9 cellular contexts compared by ENCODE assay signal in the genomic region with DNA sequence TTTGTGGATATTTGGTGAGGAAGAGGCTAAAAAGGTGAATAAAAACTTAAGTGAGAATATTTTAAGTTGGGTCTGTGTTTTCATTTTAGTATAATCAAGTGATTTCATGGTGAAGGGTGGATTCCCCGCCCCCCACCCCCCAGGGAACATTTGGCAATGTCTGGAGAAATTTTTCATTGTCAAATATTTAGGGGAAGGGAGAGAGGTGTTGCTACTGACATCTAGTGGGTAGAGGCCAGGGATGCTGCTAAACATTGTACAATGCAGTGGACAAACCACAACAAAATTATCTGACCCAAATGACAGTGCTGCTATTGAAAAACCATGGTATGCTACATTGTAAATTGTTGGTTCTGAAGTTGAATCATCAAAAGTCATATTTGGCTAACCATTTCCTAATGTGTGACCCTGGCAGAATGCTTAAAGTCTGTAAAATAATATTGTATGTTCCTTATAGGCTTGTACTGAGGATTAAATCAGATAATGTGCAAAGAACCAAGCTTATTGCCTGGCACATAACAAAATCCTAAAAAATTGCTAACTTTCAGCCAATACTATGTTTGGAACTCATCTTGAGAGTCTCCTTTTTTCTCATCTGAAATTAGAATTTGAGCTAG. TPM values are rescaled to one million over a fixed set of nuclear protein-coding genes. Genes with fewer than 3 reads are reported as not detected.
DNase-seq lines count a peak whose midpoint lies in the region; ATAC-seq, FAIRE-seq and TF ChIP-seq lines count a peak whose summit lies in the region.
"Had no signal": no experiment of that assay in that cellular context is flagged by ENCODE, and none has a peak within 500 bp of the region (broad histone marks: within the 10 kb centered on the region; RNA-seq: fewer than 3 reads in every experiment).

No MANE protein-coding gene starts in this region.

- H3K9ac ChIP-seq in HCT116 (ENCODE audit: low read length) (peak overlapping the region; percentile 44), HepG2 (ENCODE audit: insufficient read depth, low read depth, low read length) (no peak overlapping the region)

- H3K4me1 ChIP-seq in HCT116 (ENCODE audit: control insufficient read depth in 1 of 2, insufficient read depth in 2 of 2, low read length in 2 of 2) (peaks cover 36 to 52% of the 10 kb centered on the region in 2 experiments), HepG2 (ENCODE audit: insufficient read depth, low read length) (peaks cover 32% of the 10 kb centered on the region)

- no peak for TF ChIP-seq POLR2A in HCT116 (IDR thresholded peaks at IDR 0.05; ENCODE audit: borderline replicate concordance, extremely low read depth, insufficient read depth, insufficient read length)
- no peak for TF ChIP-seq POLR2A in HepG2 (IDR thresholded peaks at IDR 0.05; ENCODE audit: insufficient read depth in 1 of 2, low read depth in 2 of 2, low read length in 2 of 2)

- TF ChIP-seq RAD21 in HCT116 (IDR thresholded peaks at IDR 0.05; ENCODE audit: low read depth) (peak; percentile 55; the same call in 1 of the 2 replicates), HepG2 (CRISPR knock-in tag; IDR thresholded peaks at IDR 0.05) (no peak)

- RAD21 ChIA-PET in HCT116 (lab: Charles Lee; ENCODE audit: low non-redundant PET in 1 of 2, low total read pairs in 2 of 2, uncharacterized antibody in 2 of 2, unreplicated experiment in 2 of 2): no interaction called here

- peak overlapping the region; percentile 42 for H3K27ac Mint-ChIP-seq in CD4-positive, alpha-beta T cell

- no TSS peak for BruUV-seq in HCT116 (replicated peaks; lab: Mats Ljungman, UMichigan)
- BruUV-seq in HepG2 (replicated peaks; lab: Mats Ljungman, UMichigan): no TSS peak

- no peak for DNase-seq in CD4-positive, alpha-beta T cell
- DNase-seq in HCT116 (ENCODE audit: low read depth, low spot score): no peak
- no peak for DNase-seq in HepG2 (ENCODE audit: low spot score)
- DNase-seq in NCI-H1436 (lab: John Stamatoyannopoulos, UW): no peak
- no peak for DNase-seq in activated CD4-positive, alpha-beta T cell treated with anti-CD3 and anti-CD28 coated beads for 48 hours
- DNase-seq in DMS153 treated with DMSO at 0.1 percent for 48 hours (lab: John Stamatoyannopoulos, UW; ENCODE audit: unreplicated experiment): no peak

- TF ChIP-seq EP300 in HepG2 (IDR thresholded peaks at IDR 0.05; ENCODE audit: low read depth in 2 of 2, low read length in 2 of 2) (no peak), HepG2 (CRISPR knock-in tag; IDR thresholded peaks at IDR 0.05; ENCODE audit: borderline replicate concordance) (no peak)

- in situ Hi-C loops in HepG2 (cut with HindIII; ENCODE audit: extremely low pct_ligation_motif_present, low pct_unique_long_range_greater_than_20kb): no loop called here

- H2AFZ ChIP-seq in HCT116 (ENCODE audit: low read depth, low read length, poor library complexity, severe bottlenecking) (no peak overlapping the region), HepG2 (ENCODE audit: low read length) (no peak overlapping the region)

- CTCF ChIA-PET in CD4-positive, alpha-beta T cell (lab: Charles Lee): interaction anchor here (1.1 to 1.3 kb wide), 2 partner anchors 53 kb away, joined by 3 read pairs; a partner anchor contains a TSS
- CTCF ChIA-PET in HCT116 (lab: Charles Lee) (interaction anchor here (0.7 to 1.3 kb wide), 6 partner anchors 8 to 264 kb away, joined by 3 to 4 read pairs (median 3); no protein-coding TSS in a partner anchor), HepG2 (lab: Yijun Ruan, JAX; ENCODE audit: low intra/inter-chr PET ratio, low total read pairs) (no interaction called here)

- H3K79me2 ChIP-seq in HCT116 (ENCODE audit: insufficient read depth, low read length): peaks cover 87% of the 10 kb centered on the region
- H3K79me2 ChIP-seq in HepG2 (ENCODE audit: insufficient read depth, low read length): peaks cover 25% of the 10 kb centered on the region

- H3K27ac ChIP-seq in CD4-positive, alpha-beta T cell (ENCODE audit: low read depth, low read length): no peak overlapping the region
- H3K27ac ChIP-seq in HCT116 (ENCODE audit: low read depth, low read length) (peak overlapping the region; percentile 36; the same call in 1 of the 2 replicates), HepG2 (ENCODE audit: extremely low read length, insufficient read depth, low read length) (no peak overlapping the region)

- H3K4me3 ChIP-seq in HCT116 (replicated peaks in 1 of 2; ENCODE audit: low read depth in 1 of 2, low read length in 2 of 2): no peak overlapping the region; a peak in 1 of 4 replicates
- H3K4me3 ChIP-seq in WI38 (ENCODE audit: low read depth, low read length): no peak overlapping the region
- H3K4me3 ChIP-seq in HepG2 (replicated peaks in 1 of 3; ENCODE audit: insufficient read depth in 1 of 3, low read depth in 2 of 3, low read length in 3 of 3): no peak overlapping the region

- peaks cover 13 to 22% of the 10 kb centered on the region in 2 experiments; a peak in 3 of 4 replicates for H3K36me3 ChIP-seq in HCT116 (ENCODE audit: control insufficient read depth in 1 of 2, insufficient read depth in 2 of 2, low read length in 2 of 2)
- H3K36me3 ChIP-seq in HepG2 (replicated peaks in 1 of 2; ENCODE audit: control insufficient read depth in 1 of 2, insufficient read depth in 2 of 2, low read length in 2 of 2): peaks cover 7 to 29% of the 10 kb centered on the region in 2 experiments

- WGBS in HepG2 (ENCODE audit: low lambda C conversion rate): 96% methylated on average over 1 of the region's 1 CpG

- peaks cover 43% of the 10 kb centered on the region for H3K4me1 Mint-ChIP-seq in CD4-positive, alpha-beta T cell (ENCODE audit: low read depth)

- TF ChIP-seq CTCF in CD4-positive, alpha-beta T cell (IDR thresholded peaks at IDR 0.05): peak; percentile 27
- peak; percentile 39 to 67 (median 67); a peak in 5 of 6 replicates for TF ChIP-seq CTCF in HCT116 (IDR thresholded peaks at IDR 0.05 in 2 of 3, conservative IDR thresholded peaks at IDR 0.05 in 1 of 3; ENCODE audit: borderline replicate concordance in 1 of 3, insufficient read depth in 1 of 3, low read depth in 2 of 3, low read length in 2 of 3)
- TF ChIP-seq CTCF in WI38 (IDR thresholded peaks at IDR 0.05; ENCODE audit: low read depth, low read length): peak; percentile 47
- TF ChIP-seq CTCF in HepG2 (CRISPR knock-in tag; IDR thresholded peaks at IDR 0.05): peak; percentile 48

- ATAC-seq in CD4-positive, alpha-beta T cell (ENCODE audit: poor library complexity): no peak
- ATAC-seq in HCT116: peak; percentile 50
- ATAC-seq in HepG2: peak; percentile 53; the same call in 2 of the 3 replicates
- no peak for ATAC-seq in esophagus mucosa

- H4K20me1 ChIP-seq in HCT116 (ENCODE audit: insufficient read depth) (peaks cover 9% of the 10 kb centered on the region; the same call in 1 of the 2 replicates), HepG2 (ENCODE audit: insufficient read depth, low read length) (no peaks in the 10 kb centered on the region)

- peaks cover 54% of the 10 kb centered on the region for H3K36me3 Mint-ChIP-seq in CD4-positive, alpha-beta T cell (ENCODE audit: low read depth)

- H3K9me3 Mint-ChIP-seq in CD4-positive, alpha-beta T cell: no peaks in the 10 kb centered on the region

- FAIRE-seq in HepG2 (lab: Jason Lieb, UNC): peak; percentile 70
- FAIRE-seq: endometrium had no signal

- H3K27me3 ChIP-seq in CD4-positive, alpha-beta T cell (ENCODE audit: control insufficient read depth, insufficient read depth, low read length): no peaks in the 10 kb centered on the region
- H3K27me3 ChIP-seq in HCT116 (ENCODE audit: insufficient read depth, low read length) (no peaks in the 10 kb centered on the region), HepG2 (ENCODE audit: control insufficient read depth in 1 of 2, insufficient read depth in 2 of 2, low read length in 2 of 2) (no peaks in the 10 kb centered on the region)

- no peaks in the 10 kb centered on the region for H3K27me3 Mint-ChIP-seq in CD4-positive, alpha-beta T cell

- peak overlapping the region; percentile 39 for H3K4me3 Mint-ChIP-seq in CD4-positive, alpha-beta T cell

- POLR2A ChIA-PET in CD4-positive, alpha-beta T cell (lab: Charles Lee): no interaction called here
- POLR2A ChIA-PET in HCT116 (lab: Charles Lee) (no interaction called here), HepG2 (lab: Yijun Ruan, JAX) (no interaction called here)

- no peaks in the 10 kb centered on the region for H3K9me3 ChIP-seq in CD4-positive, alpha-beta T cell (ENCODE audit: control insufficient read depth, low read length)
- no peaks in the 10 kb centered on the region for H3K9me3 ChIP-seq in HCT116 (ENCODE audit: control insufficient read depth in 1 of 2, insufficient read depth in 1 of 2, low read depth in 1 of 2, low read length in 2 of 2)
- H3K9me3 ChIP-seq in HepG2 (ENCODE audit: low read length): no peaks in the 10 kb centered on the region

- intact Hi-C loops in CD4-positive, alpha-beta T cell (cut with DNase I, micrococcal nuclease): no loop called here
- intact Hi-C loops in HCT116 (cut with micrococcal nuclease): no loop called here
- intact Hi-C loops in HepG2 (cut with micrococcal nuclease; ENCODE audit: unreplicated experiment): loop anchor here (10.0 kb wide), 1 partner anchor 117 kb away; a partner anchor contains a TSS

- no peaks in the 10 kb centered on the region for H3K9me2 ChIP-seq in HCT116 (ENCODE audit: insufficient read depth)

- H3K4me2 ChIP-seq in HCT116 (ENCODE audit: low read length) (peak overlapping the region; percentile 74), HepG2 (ENCODE audit: low read depth, low read length) (no peak overlapping the region)

RNA-seq across cellular contexts. Expression of a gene that starts 5.6 kb away (rescaled TPM):
- 10 to 100 TPM; 34.6 to 36.5 TPM for total RNA-seq in CD4-positive, alpha-beta T cell
- 46.9 TPM for total RNA-seq in HCT116 (2021; ENCODE audit: unreplicated experiment)
- polyA plus RNA-seq in HCT116 (2012): 15.8 and 24.7 TPM in 2 replicates
- 41.5 and 52.6 TPM in 2 replicates for total RNA-seq in HepG2 (2016; rRNA removed; fragmentation: Illumina TruSeq; extraction: Trizol)
- total RNA-seq in HepG2 (2016; cell fraction: cytosol; rRNA removed; fragmentation: Illumina TruSeq; extraction: Trizol; ENCODE audit: low read depth): 10.3 and 10.6 TPM in 2 replicates
- total RNA-seq in HepG2 (2016; cell fraction: insoluble cytoplasmic fraction; rRNA removed; fragmentation: Illumina TruSeq; extraction: Trizol): 39.8 and 49.7 TPM in 2 replicates
- total RNA-seq in HepG2 (2016; cell fraction: membrane; rRNA removed; fragmentation: Illumina TruSeq; extraction: Trizol): 33.9 and 34.4 TPM in 2 replicates
- 39.4 and 43.9 TPM in 2 replicates for total RNA-seq in HepG2 (2016; cell fraction: nucleus; rRNA removed; fragmentation: Illumina TruSeq; extraction: Trizol)
- polyA plus RNA-seq in HepG2 (2011; rRNA removed): 30.3 and 34.6 TPM in 2 replicates
- 10.6 and 18.7 TPM in 2 replicates for polyA plus RNA-seq in HepG2 (2011; cell fraction: cytosol; rRNA removed)
- polyA plus RNA-seq in HepG2 (2011; cell fraction: nucleus; rRNA removed): 23.1 and 31.3 TPM in 2 replicates
- 25.4 and 26.1 TPM in 2 replicates for polyA plus RNA-seq in HepG2 (2012)
- polyA plus RNA-seq in HepG2 (2016; cell fraction: cytosol; fragmentation: Illumina TruSeq; extraction: Trizol; ENCODE audit: low read depth): 8.0 and 8.8 TPM in 2 replicates
- polyA plus RNA-seq in HepG2 (2016; cell fraction: insoluble cytoplasmic fraction; fragmentation: Illumina TruSeq; extraction: Trizol; ENCODE audit: low read depth): 39.1 and 45.0 TPM in 2 replicates
- polyA plus RNA-seq in HepG2 (2016; cell fraction: membrane; fragmentation: Illumina TruSeq; extraction: Trizol; ENCODE audit: low read depth): 19.7 and 20.6 TPM in 2 replicates
- polyA plus RNA-seq in HepG2 (2016; cell fraction: nucleus; fragmentation: Illumina TruSeq; extraction: Trizol; ENCODE audit: insufficient read depth, low read depth): 53.8 and 56.9 TPM in 2 replicates
- polyA minus RNA-seq in HepG2 (2011; rRNA and poly(A)+ RNA removed; ENCODE audit: low replicate concordance): 32.1 and 44.9 TPM in 2 replicates
- 24.9 and 25.5 TPM in 2 replicates for polyA minus RNA-seq in HepG2 (2011; cell fraction: cytosol; rRNA and poly(A)+ RNA removed)
- 61.3 and 65.8 TPM in 2 replicates for polyA minus RNA-seq in HepG2 (2011; cell fraction: nucleus; rRNA and poly(A)+ RNA removed)
- total RNA-seq in esophagus mucosa: 21.0 TPM

RNA-seq across cellular contexts. Expression of a gene that starts 22.8 kb away (rescaled TPM):
- 10 to 100 TPM; 19.6 to 20.0 TPM for total RNA-seq in CD4-positive, alpha-beta T cell
- total RNA-seq in HCT116 (2021; ENCODE audit: unreplicated experiment) (17.8 TPM), HepG2 (2016; rRNA removed; fragmentation: Illumina TruSeq; extraction: Trizol) (33.6 and 49.9 TPM in 2 replicates), esophagus mucosa (16.7 TPM)
- polyA plus RNA-seq in HCT116 (2012): 16.7 and 18.4 TPM in 2 replicates
- 10.0 and 12.6 TPM in 2 replicates for total RNA-seq in HepG2 (2016; cell fraction: cytosol; rRNA removed; fragmentation: Illumina TruSeq; extraction: Trizol; ENCODE audit: low read depth)
- 33.1 and 46.0 TPM in 2 replicates for total RNA-seq in HepG2 (2016; cell fraction: insoluble cytoplasmic fraction; rRNA removed; fragmentation: Illumina TruSeq; extraction: Trizol)
- total RNA-seq in HepG2 (2016; cell fraction: membrane; rRNA removed; fragmentation: Illumina TruSeq; extraction: Trizol): 16.2 and 20.5 TPM in 2 replicates
- total RNA-seq in HepG2 (2016; cell fraction: nucleus; rRNA removed; fragmentation: Illumina TruSeq; extraction: Trizol): 38.4 and 46.0 TPM in 2 replicates
- 22.2 and 27.9 TPM in 2 replicates for polyA plus RNA-seq in HepG2 (2011; rRNA removed)
- polyA plus RNA-seq in HepG2 (2011; cell fraction: cytosol; rRNA removed): 39.4 and 55.2 TPM in 2 replicates
- polyA plus RNA-seq in HepG2 (2011; cell fraction: nucleus; rRNA removed): 24.0 and 24.4 TPM in 2 replicates
- polyA plus RNA-seq in HepG2 (2012): 25.8 and 30.9 TPM in 2 replicates
- polyA plus RNA-seq in HepG2 (2016; cell fraction: cytosol; fragmentation: Illumina TruSeq; extraction: Trizol; ENCODE audit: low read depth): 10.7 and 11.0 TPM in 2 replicates
- 32.6 and 34.2 TPM in 2 replicates for polyA plus RNA-seq in HepG2 (2016; cell fraction: insoluble cytoplasmic fraction; fragmentation: Illumina TruSeq; extraction: Trizol; ENCODE audit: low read depth)
- 17.4 and 18.7 TPM in 2 replicates for polyA plus RNA-seq in HepG2 (2016; cell fraction: membrane; fragmentation: Illumina TruSeq; extraction: Trizol; ENCODE audit: low read depth)
- 84.5 TPM in 2 replicates for polyA plus RNA-seq in HepG2 (2016; cell fraction: nucleus; fragmentation: Illumina TruSeq; extraction: Trizol; ENCODE audit: insufficient read depth, low read depth)
- 22.6 and 27.6 TPM in 2 replicates for polyA minus RNA-seq in HepG2 (2011; rRNA and poly(A)+ RNA removed; ENCODE audit: low replicate concordance)
- 20.3 and 30.2 TPM in 2 replicates for polyA minus RNA-seq in HepG2 (2011; cell fraction: cytosol; rRNA and poly(A)+ RNA removed)
- polyA minus RNA-seq in HepG2 (2011; cell fraction: nucleus; rRNA and poly(A)+ RNA removed): 15.2 and 16.9 TPM in 2 replicates

RNA-seq across cellular contexts. Expression of a gene that starts 53.5 kb away (rescaled TPM):
- 1 to 10 TPM; 5.2 to 5.8 TPM for total RNA-seq in CD4-positive, alpha-beta T cell
- 10.9 TPM for total RNA-seq in HCT116 (2021; ENCODE audit: unreplicated experiment)
- 5.0 and 8.9 TPM in 2 replicates for polyA plus RNA-seq in HCT116 (2012)
- 12.0 and 12.3 TPM in 2 replicates for total RNA-seq in HepG2 (2016; rRNA removed; fragmentation: Illumina TruSeq; extraction: Trizol)
- total RNA-seq in HepG2 (2016; cell fraction: cytosol; rRNA removed; fragmentation: Illumina TruSeq; extraction: Trizol; ENCODE audit: low read depth): 7.1 and 9.2 TPM in 2 replicates
- 11.0 and 11.8 TPM in 2 replicates for total RNA-seq in HepG2 (2016; cell fraction: insoluble cytoplasmic fraction; rRNA removed; fragmentation: Illumina TruSeq; extraction: Trizol)
- 10.6 and 11.8 TPM in 2 replicates for total RNA-seq in HepG2 (2016; cell fraction: membrane; rRNA removed; fragmentation: Illumina TruSeq; extraction: Trizol)
- 9.6 and 10.0 TPM in 2 replicates for total RNA-seq in HepG2 (2016; cell fraction: nucleus; rRNA removed; fragmentation: Illumina TruSeq; extraction: Trizol)
- polyA plus RNA-seq in HepG2 (2011; rRNA removed): 4.1 and 5.5 TPM in 2 replicates
- polyA plus RNA-seq in HepG2 (2011; cell fraction: cytosol; rRNA removed): 3.9 and 4.1 TPM in 2 replicates
- polyA plus RNA-seq in HepG2 (2011; cell fraction: nucleus; rRNA removed): 4.0 and 4.1 TPM in 2 replicates
- polyA plus RNA-seq in HepG2 (2012): 3.2 and 4.6 TPM in 2 replicates
- polyA plus RNA-seq in HepG2 (2016; cell fraction: cytosol; fragmentation: Illumina TruSeq; extraction: Trizol; ENCODE audit: low read depth): 8.6 and 11.4 TPM in 2 replicates
- 10.4 and 11.3 TPM in 2 replicates for polyA plus RNA-seq in HepG2 (2016; cell fraction: insoluble cytoplasmic fraction; fragmentation: Illumina TruSeq; extraction: Trizol; ENCODE audit: low read depth)
- 8.8 and 9.2 TPM in 2 replicates for polyA plus RNA-seq in HepG2 (2016; cell fraction: membrane; fragmentation: Illumina TruSeq; extraction: Trizol; ENCODE audit: low read depth)
- polyA plus RNA-seq in HepG2 (2016; cell fraction: nucleus; fragmentation: Illumina TruSeq; extraction: Trizol; ENCODE audit: insufficient read depth, low read depth): 16.0 and 16.6 TPM in 2 replicates
- 2.3 and 4.8 TPM in 2 replicates for polyA minus RNA-seq in HepG2 (2011; rRNA and poly(A)+ RNA removed; ENCODE audit: low replicate concordance)
- polyA minus RNA-seq in HepG2 (2011; cell fraction: cytosol; rRNA and poly(A)+ RNA removed): 2.8 and 3.4 TPM in 2 replicates
- polyA minus RNA-seq in HepG2 (2011; cell fraction: nucleus; rRNA and poly(A)+ RNA removed): 5.0 and 8.0 TPM in 2 replicates
- total RNA-seq in esophagus mucosa: 16.1 TPM

Comparison
In these comparisons a context has a peak if more than half of its experiments do, and no peak if none do; other contexts are left out.
1. ATAC-seq: peak in HCT116 (single experiment) and HepG2 (single experiment); none in CD4-positive, alpha-beta T cell (single experiment) and esophagus mucosa (single experiment).
2. Peak in every context shown above with its lines, with median percentiles within 50 percentile points of each other: CTCF ChIP-seq.